ENCODE assay signal across 28 cellular contexts in genomic region chr5:162283611-162284010, GRCh38.
"Had no signal": no experiment of that assay in that cellular context is flagged by ENCODE, and none has a peak within 500 bp of the region (broad histone marks: within the 10 kb centered on the region; RNA-seq: fewer than 3 reads in every experiment).

No MANE protein-coding gene starts in this region.

- DNase-seq: hypothalamus; immature natural killer cell; kidney; left ventricle myocardium inferior; naive thymus-derived CD8-positive, alpha-beta T cell; nephron progenitor cell; occipital lobe; retina; right cardiac atrium; sigmoid colon; small intestine; stimulated activated CD4-positive, alpha-beta T cell treated with anti-CD3 and anti-CD28 coated beads, Interleukin-1b, Interleukin-23, amount 100 ng/mL, for 48 hours; stimulated activated CD4-positive, alpha-beta T cell treated with anti-CD3 and anti-CD28 coated beads, Interleukin-2, amount 100 ng/mL, for 48 hours; stimulated activated CD4-positive, alpha-beta T cell treated with anti-CD3 and anti-CD28 coated beads, Interleukin-4, amount 100 ng/mL, for 4 hours; stimulated activated CD8-positive, alpha-beta memory T cell treated with anti-CD3 and anti-CD28 coated beads, Interleukin-4, amount 100 ng/mL, for 48 hours; stimulated activated naive CD4-positive, alpha-beta T cell treated with Interleukin-2 at 50 U/mL for 16 hours; stimulated activated naive CD8-positive, alpha-beta T cell treated with anti-CD3 and anti-CD28 coated beads, Interleukin-15, amount 100 ng/mL, for 72 hours; substantia nigra; uterus had no signal

- H3K27ac Mint-ChIP-seq: immature natural killer cell; memory B cell; naive thymus-derived CD8-positive, alpha-beta T cell; nephron progenitor cell; neural progenitor cell; progenitor cell of endocrine pancreas; stimulated activated memory B cell treated with anti-CD40 and anti-IgM and Interleukin-4, amounts not matched to agents 10 μg/mL and 1 μg/mL and 100 μg/mL, for 72 hours; stimulated activated naive CD8-positive, alpha-beta T cell treated with anti-CD3 and anti-CD28 coated beads, Interleukin-15, amount 100 ng/mL, for 72 hours; type B pancreatic cell had no signal

- H3K79me2 ChIP-seq: parathyroid adenoma had no signal

- H3K4me1 ChIP-seq: left ventricle myocardium inferior, parathyroid adenoma, sigmoid colon, tibial nerve, uterus had no signal

- H3K27me3 ChIP-seq: neural progenitor cell, neutrophil, sigmoid colon, tibial nerve, uterus had no signal

- H3K36me3 Mint-ChIP-seq: immature natural killer cell; memory B cell; naive thymus-derived CD8-positive, alpha-beta T cell; neural progenitor cell; stimulated activated memory B cell treated with anti-CD40 and anti-IgM and Interleukin-4, amounts not matched to agents 10 μg/mL and 1 μg/mL and 100 μg/mL, for 72 hours; type B pancreatic cell had no signal

- H3K36me3 ChIP-seq: left ventricle myocardium inferior, neural progenitor cell, neutrophil, sigmoid colon, tibial nerve, uterus had no signal

- H3K4me2 ChIP-seq: neural progenitor cell had no signal

- H3K9ac ChIP-seq: neural progenitor cell, parathyroid adenoma had no signal

- ATAC-seq: naive thymus-derived CD8-positive, alpha-beta T cell; right cardiac atrium; stimulated activated memory B cell treated with anti-CD40 and anti-IgM and Interleukin-4, amounts not matched to agents 10 μg/mL and 1 μg/mL and 100 μg/mL, for 72 hours; stimulated activated naive CD8-positive, alpha-beta T cell treated with anti-CD3 and anti-CD28 coated beads, Interleukin-15, amount 100 ng/mL, for 72 hours had no signal

- H3K9me3 Mint-ChIP-seq: nephron progenitor cell, neural progenitor cell, type B pancreatic cell had no signal

- H3K4me3 Mint-ChIP-seq: immature natural killer cell; memory B cell; naive thymus-derived CD8-positive, alpha-beta T cell; nephron progenitor cell; neural progenitor cell; stimulated activated memory B cell treated with anti-CD40 and anti-IgM and Interleukin-4, amounts not matched to agents 10 μg/mL and 1 μg/mL and 100 μg/mL, for 72 hours; stimulated activated naive CD8-positive, alpha-beta T cell treated with anti-CD3 and anti-CD28 coated beads, Interleukin-15, amount 100 ng/mL, for 72 hours; type B pancreatic cell had no signal

- H2AFZ ChIP-seq: neural progenitor cell, parathyroid adenoma had no signal

- H3K27me3 Mint-ChIP-seq: memory B cell; stimulated activated memory B cell treated with anti-CD40 and anti-IgM and Interleukin-4, amounts not matched to agents 10 μg/mL and 1 μg/mL and 100 μg/mL, for 72 hours; stimulated activated naive CD8-positive, alpha-beta T cell treated with anti-CD3 and anti-CD28 coated beads, Interleukin-15, amount 100 ng/mL, for 72 hours had no signal

- H3K4me3 ChIP-seq: left ventricle myocardium inferior, lung, neural progenitor cell, sigmoid colon, tibial nerve, uterus had no signal

- H3K4me1 Mint-ChIP-seq: immature natural killer cell; memory B cell; naive thymus-derived CD8-positive, alpha-beta T cell; stimulated activated memory B cell treated with anti-CD40 and anti-IgM and Interleukin-4, amounts not matched to agents 10 μg/mL and 1 μg/mL and 100 μg/mL, for 72 hours; stimulated activated naive CD8-positive, alpha-beta T cell treated with anti-CD3 and anti-CD28 coated beads, Interleukin-15, amount 100 ng/mL, for 72 hours had no signal

- H3K27ac ChIP-seq: left ventricle myocardium inferior, neural progenitor cell, neutrophil, parathyroid adenoma, sigmoid colon, tibial nerve, uterus had no signal

- H3K9me3 ChIP-seq: left ventricle myocardium inferior, neutrophil, sigmoid colon, tibial nerve, uterus had no signal
